ENCODE assay signal across 24 cellular contexts in genomic region chr18:62335494-62335893, GRCh38. TPM values are rescaled to one million over a fixed set of nuclear protein-coding genes. Genes with fewer than 3 reads are reported as not detected.
"Had no signal": no experiment of that assay in that cellular context is flagged by ENCODE, and none has a peak within 500 bp of the region (broad histone marks: within the 10 kb centered on the region; RNA-seq: fewer than 3 reads in every experiment).

No MANE protein-coding gene starts in this region.

- H3K27ac ChIP-seq: ascending aorta, cardiac muscle cell, SJSA1 had no signal

- H3K36me3 ChIP-seq: ascending aorta, cardiac muscle cell, Peyer's patch, SJSA1 had no signal

- H3K27me3 ChIP-seq: ascending aorta, cardiac muscle cell, Peyer's patch had no signal

- H3K4me1 Mint-ChIP-seq: brain had no signal

- H3K4me3 Mint-ChIP-seq: activated CD8-positive, alpha-beta T cell treated with anti-CD3 and anti-CD28 coated beads for 36 hours; activated naive CD8-positive, alpha-beta T cell treated with anti-CD3 and anti-CD28 coated beads, Interleukin-2, amount 50 U/mL, for 24 hours; brain; T-helper 1 cell treated with Interleukin-12 subunit alpha and Interleukin-12 subunit beta and Interleukin-4 antibody, amounts not matched to agents 30 μg/mL and 1 μg/mL, for 36 hours had no signal

- DNase-seq: activated CD4-positive, alpha-beta T cell treated with anti-CD3 and anti-CD28 coated beads for 4 hours; activated CD8-positive, alpha-beta memory T cell treated with anti-CD3 and anti-CD28 coated beads, Interleukin-2, amount 50 U/mL, for 48 hours; activated CD8-positive, alpha-beta T cell treated with anti-CD3 and anti-CD28 coated beads for 36 hours; activated effector memory CD4-positive, alpha-beta T cell treated with Interleukin-2 at 50 U/mL for 16 hours; activated naive CD4-positive, alpha-beta T cell treated with Interleukin-2 at 50 U/mL for 16 hours; activated naive CD8-positive, alpha-beta T cell treated with anti-CD3 and anti-CD28 coated beads, Interleukin-2, amount 50 U/mL, for 24 hours; activated T-cell treated with anti-CD3 and anti-CD28 coated beads, Interleukin-2, amount 50 U/mL, for 1 hour; amniotic stem cell; NCI-H1092; NCI-H1417; NCI-H2029; NCI-H510A treated with DMSO at 0.1 percent for 48 hours; NCI-H69; NK-92 treated with Interleukin-12 subunit alpha and Interleukin-12 subunit beta, amount 100 ng/mL, for 24 hours; OCI-M1; Peyer's patch; SHP77 had no signal

- ATAC-seq: activated CD4-positive, CD25-positive, alpha-beta regulatory T cell treated with anti-CD3 and anti-CD28 coated beads, Interleukin-2, amount 50 U/mL, for 24 hours; activated CD8-positive, alpha-beta T cell treated with anti-CD3 and anti-CD28 coated beads for 36 hours; activated naive CD4-positive, alpha-beta T cell treated with anti-CD3 and anti-CD28 coated beads, Interleukin-2, amount 50 U/mL, for 72 hours; activated naive CD8-positive, alpha-beta T cell treated with anti-CD3 and anti-CD28 coated beads, Interleukin-2, amount 50 U/mL, for 24 hours had no signal

- H3K36me3 Mint-ChIP-seq: brain had no signal

- H3K9me3 Mint-ChIP-seq: activated CD8-positive, alpha-beta T cell treated with anti-CD3 and anti-CD28 coated beads for 36 hours; activated naive CD4-positive, alpha-beta T cell treated with anti-CD3 and anti-CD28 coated beads, Interleukin-2, amount 50 U/mL, for 72 hours; activated naive CD8-positive, alpha-beta T cell treated with anti-CD3 and anti-CD28 coated beads, Interleukin-2, amount 50 U/mL, for 24 hours; brain; T-helper 1 cell treated with Interleukin-12 subunit alpha and Interleukin-12 subunit beta and Interleukin-4 antibody, amounts not matched to agents 30 μg/mL and 1 μg/mL, for 36 hours had no signal

- H3K9me3 ChIP-seq: ascending aorta, Peyer's patch, SJSA1 had no signal

- H3K27ac Mint-ChIP-seq: activated CD8-positive, alpha-beta T cell treated with anti-CD3 and anti-CD28 coated beads for 36 hours; activated naive CD4-positive, alpha-beta T cell treated with anti-CD3 and anti-CD28 coated beads, Interleukin-2, amount 50 U/mL, for 72 hours; activated naive CD8-positive, alpha-beta T cell treated with anti-CD3 and anti-CD28 coated beads, Interleukin-2, amount 50 U/mL, for 24 hours; brain; T-helper 1 cell treated with Interleukin-12 subunit alpha and Interleukin-12 subunit beta and Interleukin-4 antibody, amounts not matched to agents 30 μg/mL and 1 μg/mL, for 36 hours had no signal

- H3K4me3 ChIP-seq: ascending aorta, cardiac muscle cell, Peyer's patch, SJSA1 had no signal

- H3K4me1 ChIP-seq: ascending aorta, SJSA1 had no signal

RNA-seq across cellular contexts. Expression of gene TNFRSF11A, which starts 10.4 kb away (rescaled TPM):
- total RNA-seq: SJSA1 had no signal
